1 cellular context compared by ENCODE assay signal in the genomic region with DNA sequence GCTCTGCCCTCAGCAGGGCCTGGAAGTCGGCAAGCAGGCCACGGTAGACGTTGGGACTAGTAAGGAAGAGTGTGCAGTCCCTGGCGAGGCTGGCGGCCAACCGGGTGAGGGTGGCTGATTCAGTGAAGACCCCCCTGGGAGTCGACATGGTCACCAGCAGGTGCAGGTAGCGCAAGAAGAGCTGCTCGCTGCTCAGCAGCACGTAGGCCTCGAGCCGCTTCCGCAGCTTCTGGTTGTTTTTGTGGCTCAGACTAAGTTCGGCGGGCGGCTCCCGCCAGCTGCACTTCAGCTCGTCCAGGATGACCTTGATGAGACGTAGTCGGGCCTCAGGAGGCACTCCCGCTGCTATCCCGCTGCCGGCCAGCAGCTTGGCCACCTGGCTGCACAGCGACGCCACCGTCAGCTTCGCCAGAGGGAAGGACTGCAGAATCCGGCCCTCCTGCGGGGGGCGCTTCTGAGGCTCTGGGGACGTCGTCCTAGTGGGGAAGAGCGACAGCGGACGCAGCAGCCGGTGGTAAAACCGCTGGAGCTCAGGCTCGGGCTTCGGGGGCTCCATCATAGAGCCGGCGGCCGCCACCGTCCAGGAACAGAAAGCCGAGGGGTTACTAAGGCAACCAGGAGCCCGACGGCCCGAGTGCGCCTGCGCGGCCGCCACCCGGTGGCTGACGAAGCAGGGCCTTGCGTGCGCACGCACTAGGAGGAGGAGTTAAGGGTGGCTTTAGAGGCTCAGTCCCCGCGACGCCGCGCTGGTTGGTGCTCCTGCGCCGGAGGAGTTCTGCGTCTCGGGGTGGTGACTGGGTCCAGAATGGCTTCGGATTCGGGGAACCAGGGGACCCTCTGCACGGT.
TF ChIP-seq lines count a peak whose summit lies in the region.

A gene with protein sequence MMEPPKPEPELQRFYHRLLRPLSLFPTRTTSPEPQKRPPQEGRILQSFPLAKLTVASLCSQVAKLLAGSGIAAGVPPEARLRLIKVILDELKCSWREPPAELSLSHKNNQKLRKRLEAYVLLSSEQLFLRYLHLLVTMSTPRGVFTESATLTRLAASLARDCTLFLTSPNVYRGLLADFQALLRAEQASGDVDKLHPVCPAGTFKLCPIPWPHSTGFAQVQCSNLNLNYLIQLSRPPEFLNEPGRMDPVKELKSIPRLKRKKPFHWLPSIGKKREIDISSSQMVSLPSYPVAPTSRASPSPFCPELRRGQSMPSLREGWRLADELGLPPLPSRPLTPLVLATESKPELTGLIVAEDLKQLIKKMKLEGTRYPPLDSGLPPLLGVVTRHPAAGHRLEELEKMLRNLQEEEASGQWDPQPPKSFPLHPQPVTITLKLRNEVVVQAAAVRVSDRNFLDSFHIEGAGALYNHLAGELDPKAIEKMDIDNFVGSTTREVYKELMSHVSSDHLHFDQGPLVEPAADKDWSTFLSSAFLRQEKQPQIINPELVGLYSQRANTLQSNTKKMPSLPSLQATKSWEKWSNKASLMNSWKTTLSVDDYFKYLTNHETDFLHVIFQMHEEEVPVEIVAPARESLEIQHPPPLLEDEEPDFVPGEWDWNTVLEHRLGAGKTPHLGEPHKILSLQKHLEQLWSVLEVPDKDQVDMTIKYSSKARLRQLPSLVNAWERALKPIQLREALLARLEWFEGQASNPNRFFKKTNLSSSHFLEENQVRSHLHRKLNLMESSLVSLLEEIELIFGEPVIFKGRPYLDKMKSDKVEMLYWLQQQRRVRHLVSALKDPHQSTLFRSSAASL (minus strand): TSS at position 607 of the 846 bp plus-strand sequence. CDS start 48 bp downstream, at position 559.
A gene with protein sequence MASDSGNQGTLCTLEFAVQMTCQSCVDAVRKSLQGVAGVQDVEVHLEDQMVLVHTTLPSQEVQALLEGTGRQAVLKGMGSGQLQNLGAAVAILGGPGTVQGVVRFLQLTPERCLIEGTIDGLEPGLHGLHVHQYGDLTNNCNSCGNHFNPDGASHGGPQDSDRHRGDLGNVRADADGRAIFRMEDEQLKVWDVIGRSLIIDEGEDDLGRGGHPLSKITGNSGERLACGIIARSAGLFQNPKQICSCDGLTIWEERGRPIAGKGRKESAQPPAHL (plus strand): TSS at position 729 of the 846 bp plus-strand sequence. CDS start 77 bp downstream, at position 806.

TF ChIP-seq in HCT116, 20 proteins besides CTCF, POLR2A, EP300 and RAD21 (continued from another document):
- TF ChIP-seq, protein P1, sequence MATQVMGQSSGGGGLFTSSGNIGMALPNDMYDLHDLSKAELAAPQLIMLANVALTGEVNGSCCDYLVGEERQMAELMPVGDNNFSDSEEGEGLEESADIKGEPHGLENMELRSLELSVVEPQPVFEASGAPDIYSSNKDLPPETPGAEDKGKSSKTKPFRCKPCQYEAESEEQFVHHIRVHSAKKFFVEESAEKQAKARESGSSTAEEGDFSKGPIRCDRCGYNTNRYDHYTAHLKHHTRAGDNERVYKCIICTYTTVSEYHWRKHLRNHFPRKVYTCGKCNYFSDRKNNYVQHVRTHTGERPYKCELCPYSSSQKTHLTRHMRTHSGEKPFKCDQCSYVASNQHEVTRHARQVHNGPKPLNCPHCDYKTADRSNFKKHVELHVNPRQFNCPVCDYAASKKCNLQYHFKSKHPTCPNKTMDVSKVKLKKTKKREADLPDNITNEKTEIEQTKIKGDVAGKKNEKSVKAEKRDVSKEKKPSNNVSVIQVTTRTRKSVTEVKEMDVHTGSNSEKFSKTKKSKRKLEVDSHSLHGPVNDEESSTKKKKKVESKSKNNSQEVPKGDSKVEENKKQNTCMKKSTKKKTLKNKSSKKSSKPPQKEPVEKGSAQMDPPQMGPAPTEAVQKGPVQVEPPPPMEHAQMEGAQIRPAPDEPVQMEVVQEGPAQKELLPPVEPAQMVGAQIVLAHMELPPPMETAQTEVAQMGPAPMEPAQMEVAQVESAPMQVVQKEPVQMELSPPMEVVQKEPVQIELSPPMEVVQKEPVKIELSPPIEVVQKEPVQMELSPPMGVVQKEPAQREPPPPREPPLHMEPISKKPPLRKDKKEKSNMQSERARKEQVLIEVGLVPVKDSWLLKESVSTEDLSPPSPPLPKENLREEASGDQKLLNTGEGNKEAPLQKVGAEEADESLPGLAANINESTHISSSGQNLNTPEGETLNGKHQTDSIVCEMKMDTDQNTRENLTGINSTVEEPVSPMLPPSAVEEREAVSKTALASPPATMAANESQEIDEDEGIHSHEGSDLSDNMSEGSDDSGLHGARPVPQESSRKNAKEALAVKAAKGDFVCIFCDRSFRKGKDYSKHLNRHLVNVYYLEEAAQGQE (IDR thresholded peaks at IDR 0.05; ENCODE audit: low read depth) = no peak
- peak; percentile 20 for TF ChIP-seq TCF7L2 (IDR thresholded peaks at IDR 0.05; ENCODE audit: borderline replicate concordance, extremely low read depth, insufficient read depth, insufficient read length)
- TF ChIP-seq SRF (IDR thresholded peaks at IDR 0.05; ENCODE audit: low read depth) = no peak
- TF ChIP-seq EZH2phosphoT487 (IDR thresholded peaks at IDR 0.05; ENCODE audit: borderline replicate concordance) = no peak
- TF ChIP-seq EZH2 (IDR thresholded peaks at IDR 0.05) = no peak
- no peak for TF ChIP-seq ZNF274 (IDR thresholded peaks at IDR 0.05; ENCODE audit: low read depth, low read length)
- no peak for TF ChIP-seq JUND (IDR thresholded peaks at IDR 0.05)
- no peak for TF ChIP-seq SP1 (IDR thresholded peaks at IDR 0.05; ENCODE audit: low read depth)
- no peak for TF ChIP-seq ELF1 (IDR thresholded peaks at IDR 0.05; ENCODE audit: borderline replicate concordance, low read depth)
- peak; percentile 58; the same call in 1 of the 2 replicates for TF ChIP-seq SIN3A (IDR thresholded peaks at IDR 0.05; ENCODE audit: low read depth)
